27 cellular contexts compared by ENCODE assay signal in the genomic region with DNA sequence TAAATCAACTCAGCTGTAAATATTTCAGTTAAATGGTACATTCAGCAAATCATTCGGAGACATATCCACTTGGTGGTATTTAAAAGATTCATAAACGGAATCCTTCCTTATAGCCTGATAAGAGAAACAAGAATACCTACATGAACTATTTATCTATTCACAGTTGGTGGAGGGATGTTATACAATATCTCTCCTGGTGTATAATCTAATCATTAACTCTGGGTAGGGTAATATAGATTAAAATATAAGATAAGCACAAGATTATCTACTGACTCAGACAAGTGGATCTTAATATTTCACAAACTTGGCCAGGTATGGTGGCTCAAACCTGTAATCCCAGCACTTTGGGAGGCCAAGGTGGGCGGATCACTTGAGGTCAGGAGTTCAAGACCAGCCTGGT.
A peak's percentile ranks its signal among the peaks of the same experiment; 100 is the strongest.
DNase-seq lines count a peak whose midpoint lies in the region; ATAC-seq, FAIRE-seq and TF ChIP-seq lines count a peak whose summit lies in the region.
"Had no signal": no experiment of that assay in that cellular context is flagged by ENCODE, and none has a peak within 500 bp of the region (broad histone marks: within the 10 kb centered on the region; RNA-seq: fewer than 3 reads in every experiment).

No MANE protein-coding gene starts in this region.

- H3K27me3 ChIP-seq in astrocyte (ENCODE audit: insufficient read depth, low read length) (no peaks in the 10 kb centered on the region), spleen (replicated peaks in 1 of 7) (no peaks in the 10 kb centered on the region)
- H3K27me3 ChIP-seq: ovary had no signal

- peaks cover 2% of the 10 kb centered on the region for H3K27me3 Mint-ChIP-seq in activated T-cell treated with anti-CD3 and anti-CD28 coated beads, Interleukin-2, amount 50 U/mL, for 24 hours
- H3K27me3 Mint-ChIP-seq in activated T-cell treated with anti-CD3 and anti-CD28 coated beads, Interleukin-2, amount 50 U/mL, for 4 hours (ENCODE audit: low read depth), result no peaks in the 10 kb centered on the region
- H3K27me3 Mint-ChIP-seq in Calu3 (ENCODE audit: unreplicated experiment) (no peaks in the 10 kb centered on the region), astrocyte (ENCODE audit: low read depth, unreplicated experiment) (no peaks in the 10 kb centered on the region), natural killer cell (ENCODE audit: low read depth in 2 of 2) (no peaks in the 10 kb centered on the region)

- peaks cover 7% of the 10 kb centered on the region for H3K4me1 ChIP-seq in astrocyte (ENCODE audit: insufficient read depth, low read length)
- peaks cover 0 to 57% (median 22%) of the 10 kb centered on the region in 6 donors for H3K4me1 ChIP-seq in spleen

- H3K4me3 Mint-ChIP-seq in activated T-cell treated with anti-CD3 and anti-CD28 coated beads, Interleukin-2, amount 50 U/mL, for 24 hours, result no peak overlapping the region
- H3K4me3 Mint-ChIP-seq in activated T-cell treated with anti-CD3 and anti-CD28 coated beads, Interleukin-2, amount 50 U/mL, for 4 hours, result no peak overlapping the region
- H3K4me3 Mint-ChIP-seq in Calu3 (ENCODE audit: low read depth, unreplicated experiment), result no peak overlapping the region
- H3K4me3 Mint-ChIP-seq in astrocyte (ENCODE audit: unreplicated experiment), result no peak overlapping the region
- H3K4me3 Mint-ChIP-seq in natural killer cell, result no peak overlapping the region

- TF ChIP-seq CTCF in Calu3 (IDR thresholded peaks at IDR 0.05; ENCODE audit: unreplicated experiment), result no peak
- no peak for TF ChIP-seq CTCF in astrocyte (IDR thresholded peaks at IDR 0.05; ENCODE audit: insufficient read depth, low read depth, low read length)
- TF ChIP-seq CTCF in natural killer cell (IDR thresholded peaks at IDR 0.05), result no peak
- TF ChIP-seq CTCF in spleen (IDR thresholded peaks at IDR 0.05 in 8 of 11, conservative IDR thresholded peaks at IDR 0.05 in 3 of 11), result no peak

- H3K9ac ChIP-seq in astrocyte (ENCODE audit: low read length), result no peak overlapping the region

- BruUV-seq in Calu3 (replicated peaks; lab: Mats Ljungman, UMichigan), result no TSS peak

- ATAC-seq in activated T-cell treated with anti-CD3 and anti-CD28 coated beads, Interleukin-2, amount 50 U/mL, for 4 hours, result no peak
- ATAC-seq in natural killer cell (no peak), GM18868 (IDR thresholded peaks at IDR 0.05; ENCODE audit: unreplicated experiment) (no peak)

- no peaks in the 10 kb centered on the region for H3K36me3 ChIP-seq in astrocyte (ENCODE audit: insufficient read depth, low read length)
- peaks cover 0 to 5% (median 0%) of the 10 kb centered on the region in 6 donors for H3K36me3 ChIP-seq in spleen
- H3K36me3 ChIP-seq: ovary had no signal

- DNase-seq in activated T-cell treated with anti-CD3 and anti-CD28 coated beads, Interleukin-2, amount 50 U/mL, for 24 hours, result no peak
- no peak for DNase-seq in activated T-cell treated with anti-CD3 and anti-CD28 coated beads, Interleukin-2, amount 50 U/mL, for 4 hours
- DNase-seq in Calu3 (peak; percentile 12), astrocyte (ENCODE audit: low read depth) (no peak), natural killer cell (no peak), spleen (no peak), NK-92 (lab: John Stamatoyannopoulos, UW; ENCODE audit: unreplicated experiment) (no peak)
- DNase-seq: activated CD4-positive, alpha-beta T cell treated with anti-CD3 and anti-CD28 coated beads for 4 hours; activated CD8-positive, alpha-beta memory T cell treated with anti-CD3 and anti-CD28 coated beads, Interleukin-2, amount 50 U/mL, for 4 hours; activated gamma-delta T cell; amniotic stem cell; effector CD4-positive, alpha-beta T cell; erythroblast; HCEC 1CT; KG1; NCI-H1436; NCI-H2081 treated with DMSO at 0.1 percent for 48 hours; NCI-H774; ovary; retina; Right ventricle myocardium superior; stimulated activated CD4-positive, alpha-beta T cell treated with anti-CD3 and anti-CD28 coated beads, Interleukin-2, amount 100 ng/mL, for 24 hours; T-helper 9 cell had no signal

- H3K27ac Mint-ChIP-seq in activated T-cell treated with anti-CD3 and anti-CD28 coated beads, Interleukin-2, amount 50 U/mL, for 24 hours, result peak overlapping the region; percentile 34
- H3K27ac Mint-ChIP-seq in Calu3 (ENCODE audit: unreplicated experiment) (no peak overlapping the region), astrocyte (ENCODE audit: unreplicated experiment) (no peak overlapping the region), natural killer cell (peak overlapping the region; percentile 83 to 96)

- H3K27ac ChIP-seq in astrocyte (ENCODE audit: low read depth, low read length) (no peak overlapping the region), spleen (peak overlapping the region in 4 of 8 donors; percentile 26 to 72 (median 48))
- H3K27ac ChIP-seq: ovary, VCaP had no signal

- H3K36me3 Mint-ChIP-seq in activated T-cell treated with anti-CD3 and anti-CD28 coated beads, Interleukin-2, amount 50 U/mL, for 24 hours (ENCODE audit: low read depth), result peaks cover 12% of the 10 kb centered on the region
- peaks cover 16% of the 10 kb centered on the region for H3K36me3 Mint-ChIP-seq in activated T-cell treated with anti-CD3 and anti-CD28 coated beads, Interleukin-2, amount 50 U/mL, for 4 hours (ENCODE audit: insufficient read depth)
- H3K36me3 Mint-ChIP-seq in Calu3 (ENCODE audit: insufficient read depth, unreplicated experiment) (peaks cover 6% of the 10 kb centered on the region), astrocyte (ENCODE audit: low read depth, unreplicated experiment) (no peaks in the 10 kb centered on the region), natural killer cell (no peaks in the 10 kb centered on the region)

- peak; percentile 45 for FAIRE-seq in astrocyte (lab: Jason Lieb, UNC)
- FAIRE-seq: keratinocyte had no signal

- H3K4me3 ChIP-seq in astrocyte (ENCODE audit: insufficient read depth, low read depth, low read length) (no peak overlapping the region), spleen (no peak overlapping the region)
- H3K4me3 ChIP-seq: ovary, smooth muscle cell had no signal

- TF ChIP-seq POLR2A in spleen (IDR thresholded peaks at IDR 0.05), result no peak

- WGBS in spleen, 5 donors, result 87 to 99% (median 93%) methylated on average over 3 of the region's 3 CpGs

- no peak overlapping the region for H2AFZ ChIP-seq in astrocyte (ENCODE audit: low read depth, low read length)

- H3K79me2 ChIP-seq in astrocyte (ENCODE audit: insufficient read depth, low read length), result no peaks in the 10 kb centered on the region

- CTCF ChIA-PET in Calu3 (lab: Charles Lee), result no interaction called here

- no peaks in the 10 kb centered on the region for H3K9me3 Mint-ChIP-seq in activated T-cell treated with anti-CD3 and anti-CD28 coated beads, Interleukin-2, amount 50 U/mL, for 24 hours
- no peaks in the 10 kb centered on the region for H3K9me3 Mint-ChIP-seq in activated T-cell treated with anti-CD3 and anti-CD28 coated beads, Interleukin-2, amount 50 U/mL, for 4 hours
- H3K9me3 Mint-ChIP-seq in Calu3 (ENCODE audit: low read depth, unreplicated experiment), result peaks cover 12% of the 10 kb centered on the region
- no peaks in the 10 kb centered on the region for H3K9me3 Mint-ChIP-seq in astrocyte (ENCODE audit: unreplicated experiment)
- H3K9me3 Mint-ChIP-seq in natural killer cell, result no peaks in the 10 kb centered on the region

- intact Hi-C loops in Calu3 (cut with micrococcal nuclease; ENCODE audit: unreplicated experiment) (no loop called here), natural killer cell (cut with micrococcal nuclease) (loop anchor here (5.0 kb wide), 2 partner anchors 48 to 68 kb away; no protein-coding TSS in a partner anchor), spleen (cut with DNase I; ENCODE audit: low total_unique reads) (no loop called here)

- peaks cover 74% of the 10 kb centered on the region for H3K4me1 Mint-ChIP-seq in activated T-cell treated with anti-CD3 and anti-CD28 coated beads, Interleukin-2, amount 50 U/mL, for 24 hours (ENCODE audit: low read depth)
- peaks cover 73% of the 10 kb centered on the region for H3K4me1 Mint-ChIP-seq in activated T-cell treated with anti-CD3 and anti-CD28 coated beads, Interleukin-2, amount 50 U/mL, for 4 hours (ENCODE audit: low read depth)
- H3K4me1 Mint-ChIP-seq in Calu3 (ENCODE audit: low read depth, unreplicated experiment) (peaks cover 64% of the 10 kb centered on the region), astrocyte (ENCODE audit: low read depth, unreplicated experiment) (peaks cover 42% of the 10 kb centered on the region), natural killer cell (peaks cover 50 to 70% of the 10 kb centered on the region in 2 donors)

- H3K9me3 ChIP-seq in astrocyte (ENCODE audit: insufficient read depth, low read depth, low read length) (no peaks in the 10 kb centered on the region), spleen (no peaks in the 10 kb centered on the region)
- H3K9me3 ChIP-seq: ovary had no signal

- no peaks in the 10 kb centered on the region for H4K20me1 ChIP-seq in astrocyte (ENCODE audit: insufficient read depth, low read length)

- no peak overlapping the region for H3K4me2 ChIP-seq in astrocyte (ENCODE audit: low read length)
- H3K4me2 ChIP-seq: smooth muscle cell had no signal

Comparison
In these comparisons a context has a peak if more than half of its experiments do, and no peak if none do; other contexts are left out.
1. H3K27ac Mint-ChIP-seq: peak in activated T-cell treated with anti-CD3 and anti-CD28 coated beads, Interleukin-2, amount 50 U/mL, for 24 hours (single experiment) and natural killer cell (2 of 2); none in Calu3 (single experiment) and astrocyte (single experiment).